1 cellular context compared by ENCODE assay signal in genomic region chr7:41629711-41630111, GRCh38.
TF ChIP-seq lines count a peak whose summit lies in the region.

No MANE protein-coding gene starts in this region.

TF ChIP-seq in WTC11, 78 proteins besides CTCF, POLR2A, EP300 and RAD21 (continued from another document):
- TF ChIP-seq USF1 (CRISPR knock-in tag; IDR thresholded peaks at IDR 0.05) (no peak), ZNF232 (CRISPR knock-in tag; IDR thresholded peaks at IDR 0.05) (no peak), ZNF396 (CRISPR knock-in tag; IDR thresholded peaks at IDR 0.05; ENCODE audit: borderline replicate concordance) (no peak), ZMAT4 (CRISPR knock-in tag; IDR thresholded peaks at IDR 0.05) (no peak), ZBTB43 (CRISPR knock-in tag; IDR thresholded peaks at IDR 0.05) (no peak), GTF2I (CRISPR knock-in tag; conservative IDR thresholded peaks at IDR 0.05) (no peak), HMGA2 (CRISPR knock-in tag; IDR thresholded peaks at IDR 0.05) (no peak), IRF2 (CRISPR knock-in tag; IDR thresholded peaks at IDR 0.05; ENCODE audit: borderline replicate concordance, low read depth) (no peak)
- TF ChIP-seq, protein P1, sequence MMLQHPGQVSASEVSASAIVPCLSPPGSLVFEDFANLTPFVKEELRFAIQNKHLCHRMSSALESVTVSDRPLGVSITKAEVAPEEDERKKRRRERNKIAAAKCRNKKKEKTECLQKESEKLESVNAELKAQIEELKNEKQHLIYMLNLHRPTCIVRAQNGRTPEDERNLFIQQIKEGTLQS (CRISPR knock-in tag; conservative IDR thresholded peaks at IDR 0.05) = no peak
- TF ChIP-seq, protein P2, sequence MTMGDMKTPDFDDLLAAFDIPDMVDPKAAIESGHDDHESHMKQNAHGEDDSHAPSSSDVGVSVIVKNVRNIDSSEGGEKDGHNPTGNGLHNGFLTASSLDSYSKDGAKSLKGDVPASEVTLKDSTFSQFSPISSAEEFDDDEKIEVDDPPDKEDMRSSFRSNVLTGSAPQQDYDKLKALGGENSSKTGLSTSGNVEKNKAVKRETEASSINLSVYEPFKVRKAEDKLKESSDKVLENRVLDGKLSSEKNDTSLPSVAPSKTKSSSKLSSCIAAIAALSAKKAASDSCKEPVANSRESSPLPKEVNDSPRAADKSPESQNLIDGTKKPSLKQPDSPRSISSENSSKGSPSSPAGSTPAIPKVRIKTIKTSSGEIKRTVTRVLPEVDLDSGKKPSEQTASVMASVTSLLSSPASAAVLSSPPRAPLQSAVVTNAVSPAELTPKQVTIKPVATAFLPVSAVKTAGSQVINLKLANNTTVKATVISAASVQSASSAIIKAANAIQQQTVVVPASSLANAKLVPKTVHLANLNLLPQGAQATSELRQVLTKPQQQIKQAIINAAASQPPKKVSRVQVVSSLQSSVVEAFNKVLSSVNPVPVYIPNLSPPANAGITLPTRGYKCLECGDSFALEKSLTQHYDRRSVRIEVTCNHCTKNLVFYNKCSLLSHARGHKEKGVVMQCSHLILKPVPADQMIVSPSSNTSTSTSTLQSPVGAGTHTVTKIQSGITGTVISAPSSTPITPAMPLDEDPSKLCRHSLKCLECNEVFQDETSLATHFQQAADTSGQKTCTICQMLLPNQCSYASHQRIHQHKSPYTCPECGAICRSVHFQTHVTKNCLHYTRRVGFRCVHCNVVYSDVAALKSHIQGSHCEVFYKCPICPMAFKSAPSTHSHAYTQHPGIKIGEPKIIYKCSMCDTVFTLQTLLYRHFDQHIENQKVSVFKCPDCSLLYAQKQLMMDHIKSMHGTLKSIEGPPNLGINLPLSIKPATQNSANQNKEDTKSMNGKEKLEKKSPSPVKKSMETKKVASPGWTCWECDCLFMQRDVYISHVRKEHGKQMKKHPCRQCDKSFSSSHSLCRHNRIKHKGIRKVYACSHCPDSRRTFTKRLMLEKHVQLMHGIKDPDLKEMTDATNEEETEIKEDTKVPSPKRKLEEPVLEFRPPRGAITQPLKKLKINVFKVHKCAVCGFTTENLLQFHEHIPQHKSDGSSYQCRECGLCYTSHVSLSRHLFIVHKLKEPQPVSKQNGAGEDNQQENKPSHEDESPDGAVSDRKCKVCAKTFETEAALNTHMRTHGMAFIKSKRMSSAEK (CRISPR knock-in tag; IDR thresholded peaks at IDR 0.05; ENCODE audit: borderline replicate concordance) = no peak
- TF ChIP-seq, protein P3, sequence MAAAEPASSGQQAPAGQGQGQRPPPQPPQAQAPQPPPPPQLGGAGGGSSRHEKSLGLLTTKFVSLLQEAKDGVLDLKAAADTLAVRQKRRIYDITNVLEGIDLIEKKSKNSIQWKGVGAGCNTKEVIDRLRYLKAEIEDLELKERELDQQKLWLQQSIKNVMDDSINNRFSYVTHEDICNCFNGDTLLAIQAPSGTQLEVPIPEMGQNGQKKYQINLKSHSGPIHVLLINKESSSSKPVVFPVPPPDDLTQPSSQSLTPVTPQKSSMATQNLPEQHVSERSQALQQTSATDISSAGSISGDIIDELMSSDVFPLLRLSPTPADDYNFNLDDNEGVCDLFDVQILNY (CRISPR knock-in tag; IDR thresholded peaks at IDR 0.05) = no peak
- TF ChIP-seq, protein P4, sequence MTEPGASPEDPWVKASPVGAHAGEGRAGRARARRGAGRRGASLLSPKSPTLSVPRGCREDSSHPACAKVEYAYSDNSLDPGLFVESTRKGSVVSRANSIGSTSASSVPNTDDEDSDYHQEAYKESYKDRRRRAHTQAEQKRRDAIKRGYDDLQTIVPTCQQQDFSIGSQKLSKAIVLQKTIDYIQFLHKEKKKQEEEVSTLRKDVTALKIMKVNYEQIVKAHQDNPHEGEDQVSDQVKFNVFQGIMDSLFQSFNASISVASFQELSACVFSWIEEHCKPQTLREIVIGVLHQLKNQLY (CRISPR knock-in tag; IDR thresholded peaks at IDR 0.05) = no peak
- TF ChIP-seq, protein P5, sequence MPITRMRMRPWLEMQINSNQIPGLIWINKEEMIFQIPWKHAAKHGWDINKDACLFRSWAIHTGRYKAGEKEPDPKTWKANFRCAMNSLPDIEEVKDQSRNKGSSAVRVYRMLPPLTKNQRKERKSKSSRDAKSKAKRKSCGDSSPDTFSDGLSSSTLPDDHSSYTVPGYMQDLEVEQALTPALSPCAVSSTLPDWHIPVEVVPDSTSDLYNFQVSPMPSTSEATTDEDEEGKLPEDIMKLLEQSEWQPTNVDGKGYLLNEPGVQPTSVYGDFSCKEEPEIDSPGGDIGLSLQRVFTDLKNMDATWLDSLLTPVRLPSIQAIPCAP (CRISPR knock-in tag; IDR thresholded peaks at IDR 0.05) = no peak
TF ChIP-seq in WTC11: peak in this region for 0.
